ENCODE assay signal across 1 cellular context in the genomic region with DNA sequence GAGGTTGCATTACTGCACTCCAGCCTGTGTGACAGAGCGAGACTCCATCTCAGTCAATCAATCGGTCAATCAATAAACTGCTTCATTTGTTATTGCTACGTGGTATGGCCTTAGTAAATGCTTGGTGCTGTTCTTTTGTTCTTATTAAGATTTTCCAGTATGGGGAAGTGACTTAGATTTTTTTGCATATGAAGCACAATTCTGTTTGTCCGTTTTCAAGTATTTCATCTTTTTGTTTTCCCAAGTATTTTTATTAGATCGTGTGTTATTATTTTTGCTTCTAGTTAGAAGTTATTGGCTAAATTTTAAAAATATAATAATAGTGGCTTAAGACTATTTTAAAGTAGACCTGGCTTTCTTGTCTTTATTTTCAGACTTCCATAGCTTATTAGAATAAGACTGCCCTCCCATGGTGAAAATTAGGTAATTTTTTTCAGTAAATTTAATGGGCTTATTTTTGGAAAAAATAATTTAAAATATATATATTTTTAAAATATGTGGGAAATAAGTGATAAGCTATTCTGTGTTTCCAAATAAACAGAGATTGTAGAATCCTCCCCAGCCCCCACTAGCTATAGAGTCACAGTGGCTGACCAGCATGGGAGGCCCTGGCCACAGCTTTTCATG.
A peak's percentile ranks its signal among the peaks of the same experiment; 100 is the strongest.
TF ChIP-seq lines count a peak whose summit lies in the region.

No MANE protein-coding gene starts in this region.

TF ChIP-seq in HepG2, 621 proteins besides CTCF, POLR2A, EP300 and RAD21:
- TF ChIP-seq, protein P1, sequence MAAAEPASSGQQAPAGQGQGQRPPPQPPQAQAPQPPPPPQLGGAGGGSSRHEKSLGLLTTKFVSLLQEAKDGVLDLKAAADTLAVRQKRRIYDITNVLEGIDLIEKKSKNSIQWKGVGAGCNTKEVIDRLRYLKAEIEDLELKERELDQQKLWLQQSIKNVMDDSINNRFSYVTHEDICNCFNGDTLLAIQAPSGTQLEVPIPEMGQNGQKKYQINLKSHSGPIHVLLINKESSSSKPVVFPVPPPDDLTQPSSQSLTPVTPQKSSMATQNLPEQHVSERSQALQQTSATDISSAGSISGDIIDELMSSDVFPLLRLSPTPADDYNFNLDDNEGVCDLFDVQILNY (CRISPR knock-in tag; conservative IDR thresholded peaks at IDR 0.05) = no peak
- TF ChIP-seq ZNF670 (CRISPR knock-in tag; IDR thresholded peaks at IDR 0.05; ENCODE audit: borderline replicate concordance) (no peak), STAG1 (CRISPR knock-in tag; IDR thresholded peaks at IDR 0.05) (peak; percentile 38; the same call in 1 of the 2 replicates), MAFK (conservative IDR thresholded peaks at IDR 0.05 in 1 of 2, IDR thresholded peaks at IDR 0.05 in 1 of 2; ENCODE audit: low read length in 2 of 2) (peak; percentile 37 to 50; a peak in 2 of 4 replicates)
TF ChIP-seq in HepG2: peak in this region for 2.
